In genomic region chr3:10954740-10955139, GRCh38 we compare ENCODE assay signal across 32 cellular contexts. TPM values are rescaled to one million over a fixed set of nuclear protein-coding genes. Genes with fewer than 3 reads are reported as not detected.
"Had no signal": no experiment of that assay in that cellular context is flagged by ENCODE, and none has a peak within 500 bp of the region (broad histone marks: within the 10 kb centered on the region; RNA-seq: fewer than 3 reads in every experiment).

No MANE protein-coding gene starts in this region.

- H3K4me3 ChIP-seq: body of pancreas, MG63, PC-9, SK-N-MC had no signal

- H3K4me3 Mint-ChIP-seq: activated CD4-positive, alpha-beta T cell treated with anti-CD3 and anti-CD28 coated beads for 36 hours; activated CD4-positive, alpha-beta T cell treated with anti-CD3 and anti-CD28 coated beads, Interleukin-2, amount 10 ng/mL, durations not matched to agents 7 days and 5 days; activated CD8-positive, alpha-beta T cell treated with anti-CD3 and anti-CD28 coated beads, Interleukin-2, amount 10 ng/mL, durations not matched to agents 7 days and 5 days; activated naive CD4-positive, alpha-beta T cell treated with anti-CD3 and anti-CD28 coated beads, Interleukin-2, amount 50 U/mL, for 24 hours; activated naive CD8-positive, alpha-beta T cell treated with anti-CD3 and anti-CD28 coated beads, Interleukin-2, amount 10 ng/mL, durations not matched to agents 7 days and 5 days; activated T-cell treated with anti-CD3 and anti-CD28 coated beads, Interleukin-2, amount 50 U/mL, for 24 hours; T-helper 1 cell treated with Interleukin-12 subunit alpha and Interleukin-12 subunit beta and Interleukin-4 antibody, amounts not matched to agents 30 μg/mL and 1 μg/mL, for 36 hours; T-helper 2 cell treated with Interferon-gamma antibody and Interleukin-4, amounts not matched to agents 5 μg/mL and 100 μg/mL, for 36 hours had no signal

- ATAC-seq: activated CD4-positive, alpha-beta T cell treated with anti-CD3 and anti-CD28 coated beads for 36 hours; activated CD4-positive, CD25-positive, alpha-beta regulatory T cell treated with anti-CD3 and anti-CD28 coated beads, Interleukin-2, amount 50 U/mL, for 24 hours; activated CD8-positive, alpha-beta T cell treated with anti-CD3 and anti-CD28 coated beads, Interleukin-2, amount 10 ng/mL, durations not matched to agents 7 days and 5 days; body of pancreas had no signal

- H3K36me3 ChIP-seq: MG63 had no signal

- H3K4me1 ChIP-seq: body of pancreas had no signal

- H3K9me3 Mint-ChIP-seq: activated CD4-positive, alpha-beta T cell treated with anti-CD3 and anti-CD28 coated beads, Interleukin-2, amount 10 ng/mL, durations not matched to agents 7 days and 5 days; activated naive CD4-positive, alpha-beta T cell treated with anti-CD3 and anti-CD28 coated beads, Interleukin-2, amount 50 U/mL, for 24 hours; activated naive CD8-positive, alpha-beta T cell treated with anti-CD3 and anti-CD28 coated beads, Interleukin-2, amount 10 ng/mL, durations not matched to agents 7 days and 5 days; activated T-cell treated with anti-CD3 and anti-CD28 coated beads, Interleukin-2, amount 50 U/mL, for 24 hours; activated T-helper 2 cell treated with anti-CD3 and anti-CD28 coated beads, Interferon-gamma antibody, Interleukin-2, Interleukin-4, amounts not matched to agents 10 μg/mL and 5 μg/mL and 100 μg/mL, durations not matched to agents 14 hours and 24 hours and 36 hours; T-helper 1 cell treated with Interleukin-12 subunit alpha and Interleukin-12 subunit beta and Interleukin-4 antibody, amounts not matched to agents 30 μg/mL and 1 μg/mL, for 36 hours; T-helper 2 cell treated with Interferon-gamma antibody and Interleukin-4, amounts not matched to agents 5 μg/mL and 100 μg/mL, for 36 hours had no signal

- H3K27ac Mint-ChIP-seq: activated CD4-positive, alpha-beta T cell treated with anti-CD3 and anti-CD28 coated beads for 36 hours; activated CD4-positive, alpha-beta T cell treated with anti-CD3 and anti-CD28 coated beads, Interleukin-2, amount 10 ng/mL, durations not matched to agents 7 days and 5 days; activated CD8-positive, alpha-beta T cell treated with anti-CD3 and anti-CD28 coated beads, Interleukin-2, amount 10 ng/mL, durations not matched to agents 7 days and 5 days; activated naive CD4-positive, alpha-beta T cell treated with anti-CD3 and anti-CD28 coated beads, Interleukin-2, amount 50 U/mL, for 24 hours; activated naive CD8-positive, alpha-beta T cell treated with anti-CD3 and anti-CD28 coated beads, Interleukin-2, amount 10 ng/mL, durations not matched to agents 7 days and 5 days; activated T-cell treated with anti-CD3 and anti-CD28 coated beads, Interleukin-2, amount 50 U/mL, for 24 hours; activated T-helper 2 cell treated with anti-CD3 and anti-CD28 coated beads, Interferon-gamma antibody, Interleukin-2, Interleukin-4, amounts not matched to agents 10 μg/mL and 5 μg/mL and 100 μg/mL, durations not matched to agents 14 hours and 24 hours and 36 hours; T-helper 1 cell treated with Interleukin-12 subunit alpha and Interleukin-12 subunit beta and Interleukin-4 antibody, amounts not matched to agents 30 μg/mL and 1 μg/mL, for 36 hours; T-helper 2 cell treated with Interferon-gamma antibody and Interleukin-4, amounts not matched to agents 5 μg/mL and 100 μg/mL, for 36 hours had no signal

- H2AFZ ChIP-seq: PC-9 had no signal

- H3K27me3 ChIP-seq: body of pancreas, MG63 had no signal

- H3K9me3 ChIP-seq: body of pancreas, MG63 had no signal

- H3K27ac ChIP-seq: body of pancreas, PC-9, RWPE1, SK-N-MC had no signal

- DNase-seq: activated CD4-positive, alpha-beta T cell treated with anti-CD3 and anti-CD28 coated beads for 36 hours; activated CD4-positive, alpha-beta T cell treated with anti-CD3 and anti-CD28 coated beads, Interleukin-2, amount 10 ng/mL, durations not matched to agents 7 days and 5 days; activated CD4-positive, alpha-beta T cell treated with anti-CD3 and anti-CD28 coated beads, Interleukin-2, amount 50 U/mL, for 48 hours; activated CD8-positive, alpha-beta T cell treated with anti-CD3 and anti-CD28 coated beads, Interleukin-2, amount 10 ng/mL, durations not matched to agents 7 days and 5 days; activated gamma-delta T cell; activated naive CD4-positive, alpha-beta T cell treated with Interleukin-2 at 50 U/mL for 16 hours; activated naive CD8-positive, alpha-beta T cell treated with anti-CD3 and anti-CD28 coated beads, Interleukin-2, amount 10 ng/mL, durations not matched to agents 7 days and 5 days; activated T-cell treated with anti-CD3 and anti-CD28 coated beads, Interleukin-2, amount 50 U/mL, for 24 hours; amygdala; body of pancreas; central memory CD4-positive, alpha-beta T cell; Kasumi-1; KG1; MG63; NCI-H1048; NCI-H1436 treated with DMSO at 0.1 percent for 48 hours; NCI-H1694 treated with DMSO at 0.1 percent for 48 hours; NCI-H2029; NCI-H345; NCI-H524 treated with DMSO at 0.1 percent for 48 hours; NCI-H748 treated with DMSO at 0.1 percent for 48 hours; NK-92 treated with Interleukin-12 subunit alpha and Interleukin-12 subunit beta, amount 100 ng/mL, for 24 hours; PC-9; Right ventricle myocardium superior had no signal

- H3K4me2 ChIP-seq: PC-9 had no signal

- H3K4me1 Mint-ChIP-seq: activated CD4-positive, alpha-beta T cell treated with anti-CD3 and anti-CD28 coated beads for 36 hours; activated CD4-positive, alpha-beta T cell treated with anti-CD3 and anti-CD28 coated beads, Interleukin-2, amount 10 ng/mL, durations not matched to agents 7 days and 5 days; activated naive CD4-positive, alpha-beta T cell treated with anti-CD3 and anti-CD28 coated beads, Interleukin-2, amount 50 U/mL, for 24 hours; activated naive CD8-positive, alpha-beta T cell treated with anti-CD3 and anti-CD28 coated beads, Interleukin-2, amount 10 ng/mL, durations not matched to agents 7 days and 5 days had no signal

- H3K36me3 Mint-ChIP-seq: activated naive CD4-positive, alpha-beta T cell treated with anti-CD3 and anti-CD28 coated beads, Interleukin-2, amount 50 U/mL, for 24 hours; activated naive CD8-positive, alpha-beta T cell treated with anti-CD3 and anti-CD28 coated beads, Interleukin-2, amount 10 ng/mL, durations not matched to agents 7 days and 5 days had no signal

- H3K27me3 Mint-ChIP-seq: activated CD4-positive, alpha-beta T cell treated with anti-CD3 and anti-CD28 coated beads, Interleukin-2, amount 10 ng/mL, durations not matched to agents 7 days and 5 days; activated naive CD8-positive, alpha-beta T cell treated with anti-CD3 and anti-CD28 coated beads, Interleukin-2, amount 10 ng/mL, durations not matched to agents 7 days and 5 days; activated T-cell treated with anti-CD3 and anti-CD28 coated beads, Interleukin-2, amount 50 U/mL, for 24 hours had no signal

RNA-seq across cellular contexts. Expression of gene SLC6A1, which starts 37.8 kb away (rescaled TPM):
- total RNA-seq: activated CD4-positive, alpha-beta T cell treated with anti-CD3 and anti-CD28 coated beads for 36 hours; activated CD4-positive, alpha-beta T cell treated with anti-CD3 and anti-CD28 coated beads, Interleukin-2, amount 10 ng/mL, durations not matched to agents 7 days and 5 days; activated CD8-positive, alpha-beta T cell treated with anti-CD3 and anti-CD28 coated beads, Interleukin-2, amount 10 ng/mL, durations not matched to agents 7 days and 5 days; activated naive CD8-positive, alpha-beta T cell treated with anti-CD3 and anti-CD28 coated beads, Interleukin-2, amount 10 ng/mL, durations not matched to agents 7 days and 5 days; activated T-helper 2 cell treated with anti-CD3 and anti-CD28 coated beads, Interferon-gamma antibody, Interleukin-2, Interleukin-4, amounts not matched to agents 10 μg/mL and 5 μg/mL and 100 μg/mL, durations not matched to agents 14 hours and 24 hours and 36 hours; NCI-H460; PC-9 had no signal
